ENCODE assay signal across 23 cellular contexts in the genomic region with DNA sequence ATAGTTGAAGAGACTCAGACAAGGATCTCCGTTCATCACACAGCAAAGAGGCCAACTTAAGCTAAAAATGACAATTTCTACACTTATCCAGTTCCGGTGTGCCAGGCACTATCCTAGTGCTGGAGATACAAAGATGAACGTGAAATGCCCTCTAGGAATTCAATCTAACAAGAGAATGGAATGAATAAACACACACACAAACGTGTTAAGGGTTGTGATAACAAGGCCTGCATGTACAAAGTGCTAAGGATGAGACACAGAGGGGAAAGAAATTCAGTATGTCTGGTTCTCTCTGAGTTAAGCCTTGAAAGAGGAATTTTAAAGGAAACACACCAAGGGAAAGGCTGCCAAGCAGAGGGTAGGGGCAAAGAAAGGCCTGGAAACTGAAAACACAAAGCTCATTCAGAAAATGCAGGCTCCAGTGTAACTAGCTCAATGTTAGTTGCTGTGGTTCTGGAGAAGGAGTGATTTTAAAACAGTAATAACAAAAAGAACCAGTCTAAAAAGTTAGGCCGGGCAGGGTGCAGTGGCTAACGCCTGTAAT. TPM values are rescaled to one million over a fixed set of nuclear protein-coding genes. Genes with fewer than 3 reads are reported as not detected.
DNase-seq lines count a peak whose midpoint lies in the region; ATAC-seq and TF ChIP-seq lines count a peak whose summit lies in the region.
"Had no signal": no experiment of that assay in that cellular context is flagged by ENCODE, and none has a peak within 500 bp of the region (broad histone marks: within the 10 kb centered on the region; RNA-seq: fewer than 3 reads in every experiment).

No MANE protein-coding gene starts in this region.

- H2BK20ac ChIP-seq in IMR-90 (ENCODE audit: low read depth, low read length): no peak overlapping the region

- no peak overlapping the region for H3K56ac ChIP-seq in IMR-90 (ENCODE audit: extremely low read depth, insufficient read depth, low read length)

- no peak overlapping the region for H4K5ac ChIP-seq in IMR-90 (ENCODE audit: low read depth, low read length)

- peaks cover 0 to 5% (median 0%) of the 10 kb centered on the region in 5 experiments for H3K9me3 Mint-ChIP-seq in brain
- H3K9me3 Mint-ChIP-seq: activated naive CD8-positive, alpha-beta T cell treated with anti-CD3 and anti-CD28 coated beads, Interleukin-2, amount 50 U/mL, for 24 hours; activated T-helper 2 cell treated with anti-CD3 and anti-CD28 coated beads, Interferon-gamma antibody, Interleukin-2, Interleukin-4, amounts not matched to agents 10 μg/mL and 5 μg/mL and 100 μg/mL, durations not matched to agents 14 hours and 24 hours and 36 hours; natural killer cell treated with Interleukin-12 subunit alpha and Interleukin-12 subunit beta and Interleukin-15 and Interleukin-18, amount 100 ng/mL, for 72 hours; T-helper 1 cell treated with Interleukin-12 subunit alpha and Interleukin-12 subunit beta and Interleukin-4 antibody, amounts not matched to agents 30 μg/mL and 1 μg/mL, for 36 hours had no signal

- 0 out of 4 replicates have a peak overlapping the region, but pooled peaks of 1 of the 2 experiments have one; percentile 11 for H4K8ac ChIP-seq in IMR-90 (ENCODE audit: low read depth in 2 of 2, low read length in 2 of 2)

- H2BK5ac ChIP-seq in IMR-90 (ENCODE audit: low read depth, low read length, poor library complexity, severe bottlenecking): no peak overlapping the region

- H3K9me1 ChIP-seq in IMR-90 (ENCODE audit: insufficient read depth, low read length): no peaks in the 10 kb centered on the region; the same call in 1 of the 2 replicates

- 60% methylated on average over 1 of the region's 6 CpGs; no CpG with 5 or more reads in 1 of the 2 experiments for WGBS in IMR-90 (ENCODE audit: extremely low coverage in 2 of 2, insufficient read length in 1 of 2), 2 experiments
- 48 to 68% (median 51%) methylated on average over 6 of the region's 6 CpGs for WGBS in stomach, 5 donors

- no peak for TF ChIP-seq CTCF in IMR-90 (conservative IDR thresholded peaks at IDR 0.05; ENCODE audit: low read depth, low read length)
- TF ChIP-seq CTCF in brain (conservative IDR thresholded peaks at IDR 0.05): no peak
- TF ChIP-seq CTCF in stomach (IDR thresholded peaks at IDR 0.05): no peak

- peak overlapping the region; percentile 8; the same call in 1 of the 2 replicates for H3K23ac ChIP-seq in IMR-90 (ENCODE audit: low read depth, low read length)

- peaks cover 23% of the 10 kb centered on the region for H3K36me3 Mint-ChIP-seq in brain
- H3K36me3 Mint-ChIP-seq: natural killer cell treated with Interleukin-12 subunit alpha and Interleukin-12 subunit beta and Interleukin-15 and Interleukin-18, amount 100 ng/mL, for 72 hours had no signal

- no peak for TF ChIP-seq EP300 in stomach (IDR thresholded peaks at IDR 0.05)

- no peak overlapping the region for H3K14ac ChIP-seq in IMR-90 (replicated peaks; ENCODE audit: low read depth, low read length)

- no peak overlapping the region for H3K9ac ChIP-seq in IMR-90 (ENCODE audit: low read depth, low read length)

- H2AK5ac ChIP-seq in IMR-90 (ENCODE audit: low read depth, low read length): no peak overlapping the region

- in situ Hi-C loops in IMR-90 (cut with MboI; ENCODE audit: low sequenced_read_pairs): no loop called here

- H3K4me3 ChIP-seq in IMR-90 (ENCODE audit: insufficient read depth, low read depth, low read length) (no peak overlapping the region), stomach (peak overlapping the region in 2 of 4 donors; percentile 57 to 66)

- H3K4me1 Mint-ChIP-seq in brain: peaks cover 61% of the 10 kb centered on the region

- H3K4me1 ChIP-seq in IMR-90 (ENCODE audit: control insufficient read depth, insufficient read depth, low read length) (peaks cover 10% of the 10 kb centered on the region), stomach (peaks cover 38 to 77% (median 62%) of the 10 kb centered on the region in 4 donors)

- no peak overlapping the region for H2AK9ac ChIP-seq in IMR-90 (replicated peaks; ENCODE audit: low read depth, low read length, poor library complexity)

- DNase-seq in IMR-90 (no peak), midbrain (lab: John Stamatoyannopoulos, UW) (peak; percentile 76), stomach (no peak), SKM-1 treated with dmso at 0.1 percent for 144 hours (lab: John Stamatoyannopoulos, UW; ENCODE audit: unreplicated experiment) (no peak), SHP77 treated with DMSO at 0.1 percent for 48 hours (lab: John Stamatoyannopoulos, UW) (no peak), occipital lobe (lab: John Stamatoyannopoulos, UW) (no peak)
- DNase-seq in activated CD4-positive, alpha-beta T cell treated with anti-CD3 and anti-CD28 coated beads, Interleukin-2, amount 50 U/mL, for 4 hours: no peak
- DNase-seq: activated CD4-positive, alpha-beta T cell treated with anti-CD3 and anti-CD28 coated beads, Interleukin-2, amount 50 U/mL, for 1 hour; activated CD8-positive, alpha-beta memory T cell treated with anti-CD3 and anti-CD28 coated beads, Interleukin-2, amount 50 U/mL, for 4 hours; activated naive CD8-positive, alpha-beta T cell treated with anti-CD3 and anti-CD28 coated beads, Interleukin-2, amount 50 U/mL, for 24 hours; central memory CD4-positive, alpha-beta T cell; GDM1; kidney glomerular epithelial cell; mesenchymal stem cell; NCI-H1694; NCI-H82; SIG-M5; stimulated activated CD4-positive, alpha-beta T cell treated with anti-CD3 and anti-CD28 coated beads, Interleukin-4, amount 100 ng/mL, for 4 hours had no signal

- H3K27me3 Mint-ChIP-seq in brain: peaks cover 5% of the 10 kb centered on the region
- H3K27me3 Mint-ChIP-seq: activated naive CD8-positive, alpha-beta T cell treated with anti-CD3 and anti-CD28 coated beads, Interleukin-2, amount 50 U/mL, for 24 hours; natural killer cell treated with Interleukin-12 subunit alpha and Interleukin-12 subunit beta and Interleukin-15 and Interleukin-18, amount 100 ng/mL, for 72 hours had no signal

- peak overlapping the region; percentile 51 to 92 (median 69) for H3K4me3 Mint-ChIP-seq in brain
- H3K4me3 Mint-ChIP-seq: activated naive CD8-positive, alpha-beta T cell treated with anti-CD3 and anti-CD28 coated beads, Interleukin-2, amount 50 U/mL, for 24 hours; natural killer cell treated with Interleukin-12 subunit alpha and Interleukin-12 subunit beta and Interleukin-15 and Interleukin-18, amount 100 ng/mL, for 72 hours; T-helper 1 cell treated with Interleukin-12 subunit alpha and Interleukin-12 subunit beta and Interleukin-4 antibody, amounts not matched to agents 30 μg/mL and 1 μg/mL, for 36 hours had no signal

- no peak overlapping the region for H2BK120ac ChIP-seq in IMR-90 (ENCODE audit: low read depth, low read length)

- dilution Hi-C loops in IMR-90 (cut with HindIII; ENCODE audit: low sequenced_read_pairs, unreplicated experiment): no loop called here

- H3K27me3 ChIP-seq in IMR-90 (ENCODE audit: control insufficient read depth, insufficient read depth, low read length) (no peaks in the 10 kb centered on the region), stomach (no peaks in the 10 kb centered on the region)

- no peak overlapping the region for H3K4ac ChIP-seq in IMR-90 (ENCODE audit: low read depth, low read length)

- H4K20me1 ChIP-seq in IMR-90 (ENCODE audit: insufficient read depth, low read length): peaks cover 20% of the 10 kb centered on the region; the same call in 1 of the 2 replicates

- H3K9me3 ChIP-seq in IMR-90 (ENCODE audit: control insufficient read depth, insufficient read depth, low read length): no peaks in the 10 kb centered on the region
- no peaks in the 10 kb centered on the region for H3K9me3 ChIP-seq in stomach

- no peak for ATAC-seq in IMR-90 (ENCODE audit: low read depth)
- ATAC-seq: activated naive CD8-positive, alpha-beta T cell treated with anti-CD3 and anti-CD28 coated beads, Interleukin-2, amount 50 U/mL, for 24 hours; natural killer cell treated with Interleukin-12 subunit alpha and Interleukin-12 subunit beta and Interleukin-15 and Interleukin-18, amount 100 ng/mL, for 72 hours had no signal

- no peak overlapping the region for H3K27ac ChIP-seq in IMR-90 (ENCODE audit: insufficient read depth, low read length)
- peak overlapping the region; percentile 12 to 100 (median 99) for H3K27ac ChIP-seq in stomach
- H3K27ac ChIP-seq: VCaP had no signal

- H2BK15ac ChIP-seq in IMR-90 (ENCODE audit: low read depth, low read length): no peak overlapping the region

- CTCF ChIA-PET in IMR-90 (lab: Yijun Ruan, JAX): interaction anchor here (0.6 kb wide), 1 partner anchor 14 kb away, joined by 4 read pairs; no protein-coding TSS in a partner anchor

- H3K18ac ChIP-seq in IMR-90 (ENCODE audit: low read depth, low read length): no peak overlapping the region

- TF ChIP-seq POLR2A in IMR-90 (IDR thresholded peaks at IDR 0.05; ENCODE audit: low read depth, low read length): no peak
- no peak for TF ChIP-seq POLR2A in stomach (IDR thresholded peaks at IDR 0.05)

- H2AFZ ChIP-seq in IMR-90 (replicated peaks; ENCODE audit: low read length, poor library complexity): no peak overlapping the region

- TF ChIP-seq RAD21 in IMR-90 (IDR thresholded peaks at IDR 0.05; ENCODE audit: low read length): no peak

- H3K27ac Mint-ChIP-seq in brain: peak overlapping the region; percentile 62 to 96 (median 84)
- H3K27ac Mint-ChIP-seq: activated naive CD8-positive, alpha-beta T cell treated with anti-CD3 and anti-CD28 coated beads, Interleukin-2, amount 50 U/mL, for 24 hours; activated T-helper 2 cell treated with anti-CD3 and anti-CD28 coated beads, Interferon-gamma antibody, Interleukin-2, Interleukin-4, amounts not matched to agents 10 μg/mL and 5 μg/mL and 100 μg/mL, durations not matched to agents 14 hours and 24 hours and 36 hours; natural killer cell treated with Interleukin-12 subunit alpha and Interleukin-12 subunit beta and Interleukin-15 and Interleukin-18, amount 100 ng/mL, for 72 hours; T-helper 1 cell treated with Interleukin-12 subunit alpha and Interleukin-12 subunit beta and Interleukin-4 antibody, amounts not matched to agents 30 μg/mL and 1 μg/mL, for 36 hours had no signal

- POLR2A ChIA-PET in IMR-90 (lab: Charles Lee; ENCODE audit: unreplicated experiment): no interaction called here

- no peaks in the 10 kb centered on the region for H3K36me3 ChIP-seq in IMR-90 (ENCODE audit: control insufficient read depth, insufficient read depth, low read length)
- H3K36me3 ChIP-seq in stomach: peaks cover 0 to 13% (median 6%) of the 10 kb centered on the region in 4 donors

- intact Hi-C loops in IMR-90 (cut with micrococcal nuclease) (loop anchor here (5.0 kb wide), 1 partner anchor 105 kb away; the partner anchor contains the start of gene ALDH3B1), stomach (cut with DNase I; ENCODE audit: low total_unique reads) (no loop called here)

- no TSS peak for BruUV-seq in IMR-90 (replicated peaks; lab: Mats Ljungman, UMichigan)

- H4K91ac ChIP-seq in IMR-90 (ENCODE audit: insufficient read depth, low read depth, low read length): no peak overlapping the region

- H3K4me2 ChIP-seq in IMR-90 (ENCODE audit: low read depth, low read length): no peak overlapping the region

- peaks cover 18 to 58% of the 10 kb centered on the region in 2 experiments for H3K79me1 ChIP-seq in IMR-90 (ENCODE audit: low read depth in 1 of 2, low read length in 2 of 2)

RNA-seq across cellular contexts. Expression of gene CHKA, which starts 4.2 kb away (rescaled TPM):
- total RNA-seq in IMR-90 (2012; rRNA removed): 4.5 and 6.7 TPM in 2 replicates
- polyA plus RNA-seq in IMR-90 (2012; rRNA removed): 6.9 and 8.4 TPM in 2 replicates
- 3.5 and 3.9 TPM in 2 replicates for polyA plus RNA-seq in IMR-90 (2012; cell fraction: cytosol; rRNA removed)
- polyA plus RNA-seq in IMR-90 (2012; cell fraction: nucleus; rRNA removed; ENCODE audit: low replicate concordance): 32.6 and 52.6 TPM in 2 replicates
- polyA plus RNA-seq in brain (ENCODE audit: insufficient read depth, low read depth, low replicate concordance): 39.0 TPM
- 100 to 1,000 TPM in 4 of 5 donors, 10 to 100 TPM in 1; 85.9 to 227 (median 147) TPM for total RNA-seq in stomach
- 10 to 100 TPM; 20.9 to 47.2 (median 36.7) TPM for polyA plus RNA-seq in stomach
- total RNA-seq in occipital lobe: 32.8 TPM
